9 cellular contexts compared by ENCODE assay signal in genomic region chr12:2051700-2052625, GRCh38. TPM values are rescaled to one million over a fixed set of nuclear protein-coding genes. Genes with fewer than 3 reads are reported as not detected.
DNase-seq lines count a peak whose midpoint lies in the region; ATAC-seq, FAIRE-seq and TF ChIP-seq lines count a peak whose summit lies in the region.
"Had no signal": no experiment of that assay in that cellular context is flagged by ENCODE, and none has a peak within 500 bp of the region (broad histone marks: within the 10 kb centered on the region; RNA-seq: fewer than 3 reads in every experiment).

No MANE protein-coding gene starts in this region.

- no peak overlapping the region for H3K27ac Mint-ChIP-seq in activated CD4-positive, alpha-beta T cell treated with anti-CD3 and anti-CD28 coated beads, Interleukin-2, amount 10 ng/mL, durations not matched to agents 24 days and 14 days
- H3K27ac Mint-ChIP-seq in activated T-helper 1 cell treated with anti-CD3 and anti-CD28 coated beads, Interleukin-12 subunit alpha, Interleukin-12 subunit beta, Interleukin-2, Interleukin-4 antibody, amounts not matched to agents 30 ng/mL and 10 ng/mL and 1 ng/mL, durations not matched to agents 14 hours and 24 hours and 36 hours = no peak overlapping the region

- dilution Hi-C loops in keratinocyte (cut with MboI; ENCODE audit: extremely low pct_ligation_motif_present, low sequenced_read_pairs) = no loop called here

- no peaks in the 10 kb centered on the region for H3K4me1 ChIP-seq in keratinocyte (ENCODE audit: control insufficient read depth, extremely low read depth, insufficient read depth, low read length)
- H3K4me1 ChIP-seq in tibial artery = peaks cover 0 to 28% (median 18%) of the 10 kb centered on the region in 4 donors

- FAIRE-seq in keratinocyte (lab: Jason Lieb, UNC) = no peak
- FAIRE-seq: endothelial cell of umbilical vein had no signal

- H3K36me3 ChIP-seq in keratinocyte (ENCODE audit: control insufficient read depth in 2 of 2, extremely low read depth in 1 of 2, insufficient read depth in 2 of 2, low read length in 2 of 2) (no peaks in the 10 kb centered on the region), tibial artery (no peaks in the 10 kb centered on the region)

- no peaks in the 10 kb centered on the region for H3K79me2 ChIP-seq in keratinocyte (ENCODE audit: control insufficient read depth, insufficient read depth, low read length)

- H3K4me3 ChIP-seq in keratinocyte (ENCODE audit: control insufficient read depth in 2 of 3, extremely low read depth in 1 of 3, insufficient read depth in 2 of 3, low read depth in 1 of 3, low read length in 3 of 3) = no peak overlapping the region
- peak overlapping the region; percentile 70 to 95 for H3K4me3 ChIP-seq in tibial artery

- H3K27ac ChIP-seq in keratinocyte (ENCODE audit: control insufficient read depth, insufficient read depth, low read length) = no peak overlapping the region
- peak overlapping the region; percentile 71 to 91 for H3K27ac ChIP-seq in tibial artery

- intact Hi-C loops in activated CD4-positive, alpha-beta T cell treated with anti-CD3 and anti-CD28 coated beads, Interleukin-2, amount 10 ng/mL, durations not matched to agents 24 days and 14 days (cut with micrococcal nuclease) = no loop called here
- intact Hi-C loops in activated T-helper 1 cell treated with anti-CD3 and anti-CD28 coated beads, Interleukin-12 subunit alpha, Interleukin-12 subunit beta, Interleukin-2, Interleukin-4 antibody, amounts not matched to agents 30 ng/mL and 10 ng/mL and 1 ng/mL, durations not matched to agents 14 hours and 24 hours and 36 hours (cut with micrococcal nuclease) = no loop called here
- intact Hi-C loops in tibial artery (cut with DNase I; ENCODE audit: low total_unique reads) = loop anchor here (5.0 to 10.0 kb wide), 2 partner anchors 113 to 220 kb away; no protein-coding TSS in a partner anchor

- no peaks in the 10 kb centered on the region for H3K9me3 Mint-ChIP-seq in activated CD4-positive, alpha-beta T cell treated with anti-CD3 and anti-CD28 coated beads, Interleukin-2, amount 10 ng/mL, durations not matched to agents 24 days and 14 days
- H3K9me3 Mint-ChIP-seq in activated T-helper 1 cell treated with anti-CD3 and anti-CD28 coated beads, Interleukin-12 subunit alpha, Interleukin-12 subunit beta, Interleukin-2, Interleukin-4 antibody, amounts not matched to agents 30 ng/mL and 10 ng/mL and 1 ng/mL, durations not matched to agents 14 hours and 24 hours and 36 hours = no peaks in the 10 kb centered on the region

- no peaks in the 10 kb centered on the region for H3K36me3 Mint-ChIP-seq in activated CD4-positive, alpha-beta T cell treated with anti-CD3 and anti-CD28 coated beads, Interleukin-2, amount 10 ng/mL, durations not matched to agents 24 days and 14 days (ENCODE audit: low read depth)
- peaks cover 1% of the 10 kb centered on the region for H3K36me3 Mint-ChIP-seq in activated T-helper 1 cell treated with anti-CD3 and anti-CD28 coated beads, Interleukin-12 subunit alpha, Interleukin-12 subunit beta, Interleukin-2, Interleukin-4 antibody, amounts not matched to agents 30 ng/mL and 10 ng/mL and 1 ng/mL, durations not matched to agents 14 hours and 24 hours and 36 hours (ENCODE audit: low read depth)

- H2AFZ ChIP-seq in keratinocyte (ENCODE audit: control insufficient read depth, low read length) = no peak overlapping the region

- no peak for DNase-seq in activated CD4-positive, alpha-beta T cell treated with anti-CD3 and anti-CD28 coated beads, Interleukin-2, amount 10 ng/mL, durations not matched to agents 24 days and 14 days
- DNase-seq in activated CD4-positive, alpha-beta T cell treated with anti-CD3 and anti-CD28 coated beads for 4 hours = no peak
- no peak for DNase-seq in activated T-helper 1 cell treated with anti-CD3 and anti-CD28 coated beads, Interleukin-12 subunit alpha, Interleukin-12 subunit beta, Interleukin-2, Interleukin-4 antibody, amounts not matched to agents 30 ng/mL and 10 ng/mL and 1 ng/mL, durations not matched to agents 14 hours and 24 hours and 36 hours (ENCODE audit: low spot score)
- no peak for DNase-seq in keratinocyte (ENCODE audit: low read depth, low spot score)
- DNase-seq in tibial artery = no peak
- DNase-seq in amniotic stem cell (lab: John Stamatoyannopoulos, UW) = no peak
- no peak for DNase-seq in HT-29 (ENCODE audit: low spot score)

- peak overlapping the region; percentile 30 for H3K4me2 ChIP-seq in keratinocyte (ENCODE audit: control insufficient read depth, extremely low read depth, insufficient read depth, low read depth, low read length)

- H3K4me1 Mint-ChIP-seq in activated CD4-positive, alpha-beta T cell treated with anti-CD3 and anti-CD28 coated beads, Interleukin-2, amount 10 ng/mL, durations not matched to agents 24 days and 14 days = peaks cover 12% of the 10 kb centered on the region
- H3K4me1 Mint-ChIP-seq in activated T-helper 1 cell treated with anti-CD3 and anti-CD28 coated beads, Interleukin-12 subunit alpha, Interleukin-12 subunit beta, Interleukin-2, Interleukin-4 antibody, amounts not matched to agents 30 ng/mL and 10 ng/mL and 1 ng/mL, durations not matched to agents 14 hours and 24 hours and 36 hours (ENCODE audit: low read depth) = peaks cover 10% of the 10 kb centered on the region

- H3K9me3 ChIP-seq in keratinocyte (ENCODE audit: control insufficient read depth, low read depth, low read length) (no peaks in the 10 kb centered on the region), tibial artery (no peaks in the 10 kb centered on the region)

- peaks cover 68% of the 10 kb centered on the region for H3K27me3 ChIP-seq in keratinocyte (ENCODE audit: control insufficient read depth, extremely low read depth, insufficient read depth, low read length)
- H3K27me3 ChIP-seq in tibial artery = no peaks in the 10 kb centered on the region

- H3K9me1 ChIP-seq in keratinocyte (ENCODE audit: control insufficient read depth, extremely low read depth, insufficient read depth, low read length) = no peaks in the 10 kb centered on the region

- H3K4me3 Mint-ChIP-seq in activated CD4-positive, alpha-beta T cell treated with anti-CD3 and anti-CD28 coated beads, Interleukin-2, amount 10 ng/mL, durations not matched to agents 24 days and 14 days = peak overlapping the region; percentile 67
- peak overlapping the region; percentile 75 for H3K4me3 Mint-ChIP-seq in activated T-helper 1 cell treated with anti-CD3 and anti-CD28 coated beads, Interleukin-12 subunit alpha, Interleukin-12 subunit beta, Interleukin-2, Interleukin-4 antibody, amounts not matched to agents 30 ng/mL and 10 ng/mL and 1 ng/mL, durations not matched to agents 14 hours and 24 hours and 36 hours

- peaks cover 73% of the 10 kb centered on the region for H3K27me3 Mint-ChIP-seq in activated CD4-positive, alpha-beta T cell treated with anti-CD3 and anti-CD28 coated beads, Interleukin-2, amount 10 ng/mL, durations not matched to agents 24 days and 14 days
- peaks cover 78% of the 10 kb centered on the region for H3K27me3 Mint-ChIP-seq in activated T-helper 1 cell treated with anti-CD3 and anti-CD28 coated beads, Interleukin-12 subunit alpha, Interleukin-12 subunit beta, Interleukin-2, Interleukin-4 antibody, amounts not matched to agents 30 ng/mL and 10 ng/mL and 1 ng/mL, durations not matched to agents 14 hours and 24 hours and 36 hours (ENCODE audit: insufficient read depth)

- no peak for TF ChIP-seq CTCF in keratinocyte (optimal IDR thresholded peaks at IDR 0.05 in 1 of 3, IDR thresholded peaks at IDR 0.05 in 1 of 3, conservative IDR thresholded peaks at IDR 0.05 in 1 of 3; ENCODE audit: extremely low read depth in 1 of 3, insufficient read depth in 2 of 3, low read length in 3 of 3)
- TF ChIP-seq CTCF in tibial artery (IDR thresholded peaks at IDR 0.05) = no peak

- no peak for ATAC-seq in HG03159 (IDR thresholded peaks at IDR 0.05; ENCODE audit: unreplicated experiment)

- no peak overlapping the region for H3K9ac ChIP-seq in keratinocyte (ENCODE audit: control insufficient read depth, extremely low read depth, insufficient read depth, low read length)

- peaks cover 2% of the 10 kb centered on the region for H4K20me1 ChIP-seq in keratinocyte (ENCODE audit: control insufficient read depth, extremely low read depth, insufficient read depth, low read length)

RNA-seq across cellular contexts. Expression of gene CACNA1C, which starts 0.8 kb away (rescaled TPM):
- total RNA-seq in activated CD4-positive, alpha-beta T cell treated with anti-CD3 and anti-CD28 coated beads, Interleukin-2, amount 10 ng/mL, durations not matched to agents 24 days and 14 days = 0.07 TPM in 2 replicates
- total RNA-seq in activated T-helper 1 cell treated with anti-CD3 and anti-CD28 coated beads, Interleukin-12 subunit alpha, Interleukin-12 subunit beta, Interleukin-2, Interleukin-4 antibody, amounts not matched to agents 30 ng/mL and 10 ng/mL and 1 ng/mL, durations not matched to agents 14 hours and 24 hours and 36 hours = 0.18 and 0.27 TPM in 2 replicates
- polyA plus RNA-seq in keratinocyte = not detected in 3 replicates
- polyA plus RNA-seq in keratinocyte (2011; ENCODE audit: low read depth) = not detected
- polyA plus RNA-seq in keratinocyte (2011; cell fraction: cytosol; rRNA removed) = not detected in 2 replicates
- 0.03 TPM in 1 of 2 replicates, not detected in the other for polyA plus RNA-seq in keratinocyte (2011; cell fraction: nucleus; rRNA removed)
- polyA plus RNA-seq in keratinocyte (2012; ENCODE audit: low replicate concordance) = not detected in 2 replicates
- 0.03 TPM in 1 of 3 replicates, not detected in the others for polyA minus RNA-seq in keratinocyte
- not detected for polyA minus RNA-seq in keratinocyte (2011; cell fraction: cytosol; rRNA and poly(A)+ RNA removed)
- not detected in 2 replicates for polyA minus RNA-seq in keratinocyte (2011; cell fraction: nucleus; rRNA and poly(A)+ RNA removed)
- under 0.01 TPM in 1 of 2 replicates, not detected in the other for total RNA-seq in HT-29 (2014; rRNA removed; shearing (Covaris generic))
- total RNA-seq: endothelial cell of umbilical vein had no signal
- polyA plus RNA-seq: endothelial cell of umbilical vein had no signal

RNA-seq across cellular contexts. Expression of gene DCP1B, which starts 47.7 kb away (rescaled TPM):
- total RNA-seq in activated CD4-positive, alpha-beta T cell treated with anti-CD3 and anti-CD28 coated beads, Interleukin-2, amount 10 ng/mL, durations not matched to agents 24 days and 14 days = 9.9 and 10.4 TPM in 2 replicates
- 8.8 and 9.8 TPM in 2 replicates for total RNA-seq in activated T-helper 1 cell treated with anti-CD3 and anti-CD28 coated beads, Interleukin-12 subunit alpha, Interleukin-12 subunit beta, Interleukin-2, Interleukin-4 antibody, amounts not matched to agents 30 ng/mL and 10 ng/mL and 1 ng/mL, durations not matched to agents 14 hours and 24 hours and 36 hours
- polyA plus RNA-seq in keratinocyte = 9.7 to 12.2 TPM (median 10.6 TPM) in 3 replicates
- 9.3 TPM for polyA plus RNA-seq in keratinocyte (2011; ENCODE audit: low read depth)
- 8.4 and 11.0 TPM in 2 replicates for polyA plus RNA-seq in keratinocyte (2011; cell fraction: cytosol; rRNA removed)
- polyA plus RNA-seq in keratinocyte (2011; cell fraction: nucleus; rRNA removed) = 10.5 and 11.7 TPM in 2 replicates
- 4.6 and 4.8 TPM in 2 replicates for polyA plus RNA-seq in keratinocyte (2012; ENCODE audit: low replicate concordance)
- 6.2 to 10.0 TPM (median 8.0 TPM) in 3 replicates for polyA minus RNA-seq in keratinocyte
- 6.5 TPM for polyA minus RNA-seq in keratinocyte (2011; cell fraction: cytosol; rRNA and poly(A)+ RNA removed)
- polyA minus RNA-seq in keratinocyte (2011; cell fraction: nucleus; rRNA and poly(A)+ RNA removed) = 3.8 and 6.9 TPM in 2 replicates
- total RNA-seq in HT-29 (2014; rRNA removed; shearing (Covaris generic)) = 2.3 and 2.6 TPM in 2 replicates

Comparison
In these comparisons a context has a peak if more than half of its experiments do, and no peak if none do; other contexts are left out.
1. H3K4me3 ChIP-seq: peak in tibial artery (2 of 2); none in keratinocyte (0 of 3).